In genomic region chr7:146698995-146699610, GRCh38 we compare ENCODE assay signal across 15 cellular contexts.
"Had no signal": no experiment of that assay in that cellular context is flagged by ENCODE, and none has a peak within 500 bp of the region (broad histone marks: within the 10 kb centered on the region; RNA-seq: fewer than 3 reads in every experiment).

No MANE protein-coding gene starts in this region.

- H3K4me1 ChIP-seq: esophagus muscularis mucosa, gastrocnemius medialis, heart right ventricle had no signal

- DNase-seq: effector memory CD8-positive, alpha-beta T cell; gastrocnemius medialis; heart right ventricle; hypothalamus; kidney glomerular epithelial cell; mucosa of descending colon; naive thymus-derived CD8-positive, alpha-beta T cell; ovary; right cardiac atrium; small intestine; stimulated activated CD4-positive, alpha-beta T cell treated with anti-CD3 and anti-CD28 coated beads, Interleukin-12 subunit alpha, Interleukin-12 subunit beta, amount 100 ng/mL, for 4 hours; stimulated activated naive CD4-positive, alpha-beta T cell treated with Interleukin-2 at 50 U/mL for 16 hours; trophoblast cell had no signal

- H3K9me3 ChIP-seq: esophagus muscularis mucosa, gastrocnemius medialis, heart right ventricle, ovary had no signal

- H3K27me3 ChIP-seq: esophagus muscularis mucosa, gastrocnemius medialis, heart right ventricle, ovary had no signal

- H3K27ac ChIP-seq: epithelial cell of prostate, esophagus muscularis mucosa, gastrocnemius medialis, heart right ventricle, ovary had no signal

- ATAC-seq: effector memory CD8-positive, alpha-beta T cell; gastrocnemius medialis; heart right ventricle; mucosa of descending colon; naive thymus-derived CD8-positive, alpha-beta T cell; right cardiac atrium had no signal

- H3K36me3 ChIP-seq: esophagus muscularis mucosa, gastrocnemius medialis, heart right ventricle, ovary had no signal

- H3K4me3 ChIP-seq: esophagus muscularis mucosa, gastrocnemius medialis, heart right ventricle, mucosa of descending colon, ovary had no signal
